8 cellular contexts compared by ENCODE assay signal in the genomic region with DNA sequence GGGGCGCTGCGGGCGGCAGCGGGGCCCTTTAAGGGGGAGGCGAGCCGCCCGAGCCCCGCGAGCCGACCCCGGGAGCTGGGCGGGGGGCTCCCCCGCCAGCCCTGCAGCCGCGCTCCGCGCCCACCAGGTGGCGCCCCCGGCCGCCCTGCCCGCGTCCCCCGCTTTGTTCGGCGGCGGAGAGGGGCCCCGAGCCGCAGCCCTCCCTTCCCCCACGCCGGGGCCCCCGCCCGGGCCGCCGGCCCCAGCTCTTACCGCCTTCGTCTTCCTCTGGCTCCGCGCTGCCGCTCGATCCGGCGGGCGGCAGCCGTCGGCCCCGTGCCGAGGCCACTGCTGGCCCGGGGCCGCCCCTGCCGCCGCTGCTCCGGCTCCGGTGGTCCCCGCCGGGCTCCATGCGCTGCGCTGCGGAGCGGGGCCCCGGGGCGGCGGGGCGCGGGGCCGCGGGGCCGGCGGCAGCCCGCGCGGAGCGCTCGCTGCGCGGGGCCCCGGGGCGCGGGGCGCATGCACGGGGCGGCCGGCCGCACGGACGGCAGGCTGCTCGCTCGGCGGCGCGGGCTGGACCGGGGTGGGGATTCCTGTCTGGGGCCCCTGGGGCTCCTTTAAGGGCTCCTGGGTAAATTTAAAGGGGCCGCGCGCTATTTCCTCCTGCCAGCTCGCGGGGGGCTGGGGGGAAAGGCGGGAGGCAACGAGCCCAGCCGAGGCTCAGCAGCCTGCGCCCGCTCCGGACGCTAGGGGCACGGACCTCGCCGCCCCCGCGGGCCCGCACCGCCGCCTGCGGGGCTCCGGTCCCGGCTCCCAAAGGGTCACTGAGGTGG. TPM values are rescaled to one million over a fixed set of nuclear protein-coding genes. Genes with fewer than 3 reads are reported as not detected.
DNase-seq lines count a peak whose midpoint lies in the region; ATAC-seq and TF ChIP-seq lines count a peak whose summit lies in the region.

Gene ZFTA (minus strand): TSS at position 544 of the 812 bp plus-strand sequence. CDS start 153 bp downstream, at position 391.

- H3K36me3 Mint-ChIP-seq in activated CD4-positive, alpha-beta T cell treated with anti-CD3 and anti-CD28 coated beads, Interleukin-2, amount 10 ng/mL, durations not matched to agents 24 days and 14 days (ENCODE audit: low read depth), result no peaks in the 10 kb centered on the region

- TF ChIP-seq POLR2A in right lobe of liver (IDR thresholded peaks at IDR 0.05), result no peak

- no peaks in the 10 kb centered on the region for H3K9me3 ChIP-seq in right lobe of liver

- H3K27me3 ChIP-seq in dorsolateral prefrontal cortex (no peaks in the 10 kb centered on the region), right lobe of liver (no peaks in the 10 kb centered on the region)

- peaks cover 34% of the 10 kb centered on the region for H3K27me3 Mint-ChIP-seq in activated CD4-positive, alpha-beta T cell treated with anti-CD3 and anti-CD28 coated beads, Interleukin-2, amount 10 ng/mL, durations not matched to agents 24 days and 14 days

- no peaks in the 10 kb centered on the region for H3K9me3 Mint-ChIP-seq in activated CD4-positive, alpha-beta T cell treated with anti-CD3 and anti-CD28 coated beads, Interleukin-2, amount 10 ng/mL, durations not matched to agents 24 days and 14 days

- peak within 1 kb of the TSS; percentile 96 for H3K4me3 Mint-ChIP-seq in activated CD4-positive, alpha-beta T cell treated with anti-CD3 and anti-CD28 coated beads, Interleukin-2, amount 10 ng/mL, durations not matched to agents 24 days and 14 days

- peak; percentile 85 for TF ChIP-seq CTCF in GM10266 (IDR thresholded peaks at IDR 0.05; ENCODE audit: control insufficient read depth, insufficient read depth, low read depth, missing control alignments)
- TF ChIP-seq CTCF in dorsolateral prefrontal cortex (IDR thresholded peaks at IDR 0.05 in 54 of 56, conservative IDR thresholded peaks at IDR 0.05 in 2 of 56; ENCODE audit: low read depth in 1 of 56, partially characterized antibody in 56 of 56), result peak in 41 of 56 donors; percentile 0 to 92 (median 64)
- peak; percentile 44 to 90 (median 62) for TF ChIP-seq CTCF in right lobe of liver (IDR thresholded peaks at IDR 0.05)

- H3K4me1 ChIP-seq in right lobe of liver, result peaks cover 0 to 24% (median 9%) of the 10 kb centered on the region in 4 donors

- ATAC-seq in HG02588 (IDR thresholded peaks at IDR 0.05; ENCODE audit: unreplicated experiment) (peak; percentile 57), right lobe of liver (peak; percentile 3 to 16 (median 4)), GM21367 (IDR thresholded peaks at IDR 0.05; ENCODE audit: unreplicated experiment) (no peak)

- H3K4me1 Mint-ChIP-seq in activated CD4-positive, alpha-beta T cell treated with anti-CD3 and anti-CD28 coated beads, Interleukin-2, amount 10 ng/mL, durations not matched to agents 24 days and 14 days, result peaks cover 12% of the 10 kb centered on the region

- H3K27ac ChIP-seq in dorsolateral prefrontal cortex (peak within 1 kb of the TSS in 55 of 59 donors; percentile 29 to 89 (median 80)), right lobe of liver (peak within 1 kb of the TSS; percentile 44 to 73 (median 67))

- peak; percentile 95 for DNase-seq in GM10266 (ENCODE audit: extremely low spot score)
- DNase-seq in NCI-H2196 (lab: John Stamatoyannopoulos, UW; ENCODE audit: unreplicated experiment), result peak; percentile 62
- peak; percentile 89 for DNase-seq in activated CD4-positive, alpha-beta T cell treated with anti-CD3 and anti-CD28 coated beads, Interleukin-2, amount 10 ng/mL, durations not matched to agents 24 days and 14 days
- DNase-seq in dorsolateral prefrontal cortex, result peak in 5 of 10 donors; percentile 52 to 76 (median 59)
- DNase-seq in right lobe of liver, result peak; percentile 66 to 76 (median 75)
- DNase-seq in stimulated activated CD4-positive, alpha-beta T cell treated with anti-CD3 and anti-CD28 coated beads, TNF-alpha, amount 100 ng/mL, for 24 hours (ENCODE audit: low read depth in 3 of 3), result peak; percentile 22 to 55 (median 24)

- H3K27ac Mint-ChIP-seq in activated CD4-positive, alpha-beta T cell treated with anti-CD3 and anti-CD28 coated beads, Interleukin-2, amount 10 ng/mL, durations not matched to agents 24 days and 14 days, result peak within 1 kb of the TSS; percentile 88

- H3K4me3 ChIP-seq in dorsolateral prefrontal cortex (peak within 1 kb of the TSS; percentile 62 to 87 (median 78)), right lobe of liver (peak within 1 kb of the TSS; percentile 64 to 83 (median 69))

- WGBS in right lobe of liver (ENCODE audit: insufficient coverage, low coverage, low lambda C conversion rate, missing lambda C conversion rate), result 0% methylated on average over 5 of the region's 114 CpGs

- no peaks in the 10 kb centered on the region for H3K36me3 ChIP-seq in right lobe of liver

- intact Hi-C loops in activated CD4-positive, alpha-beta T cell treated with anti-CD3 and anti-CD28 coated beads, Interleukin-2, amount 10 ng/mL, durations not matched to agents 24 days and 14 days (cut with micrococcal nuclease), result loop anchor here (2.0 to 5.0 kb wide), 2 partner anchors 170 to 229 kb away; partner anchors contain the start of gene NAA40
- intact Hi-C loops in dorsolateral prefrontal cortex (cut with DNase I), result loop anchor here (5.0 to 10.0 kb wide), 4 partner anchors 44 to 386 kb away; partner anchors contain the start of genes ATL3 (in 1 of the 2) and SPINDOC (in 1 of the 2)
- intact Hi-C loops in right lobe of liver (cut with DNase I), result loop anchor here in 1 of 2 donors (10.0 kb wide), 1 partner anchor 176 kb away; no protein-coding TSS in a partner anchor

RNA-seq across cellular contexts. Expression of gene ZFTA, which starts in this region (rescaled TPM):
- 3.8 and 5.3 TPM in 2 replicates for total RNA-seq in activated CD4-positive, alpha-beta T cell treated with anti-CD3 and anti-CD28 coated beads, Interleukin-2, amount 10 ng/mL, durations not matched to agents 24 days and 14 days
- total RNA-seq in dorsolateral prefrontal cortex, result 10 to 100 TPM in 119 of 120 experiments, 1 to 10 TPM in 1; 8.7 to 41.2 (median 25.3) TPM
- total RNA-seq in right lobe of liver, result 10 to 100 TPM in 1 of 6 experiments, 1 to 10 TPM in 5; 4.8 to 10.7 (median 6.6) TPM
